ENCODE assay signal across 34 cellular contexts in the genomic region with DNA sequence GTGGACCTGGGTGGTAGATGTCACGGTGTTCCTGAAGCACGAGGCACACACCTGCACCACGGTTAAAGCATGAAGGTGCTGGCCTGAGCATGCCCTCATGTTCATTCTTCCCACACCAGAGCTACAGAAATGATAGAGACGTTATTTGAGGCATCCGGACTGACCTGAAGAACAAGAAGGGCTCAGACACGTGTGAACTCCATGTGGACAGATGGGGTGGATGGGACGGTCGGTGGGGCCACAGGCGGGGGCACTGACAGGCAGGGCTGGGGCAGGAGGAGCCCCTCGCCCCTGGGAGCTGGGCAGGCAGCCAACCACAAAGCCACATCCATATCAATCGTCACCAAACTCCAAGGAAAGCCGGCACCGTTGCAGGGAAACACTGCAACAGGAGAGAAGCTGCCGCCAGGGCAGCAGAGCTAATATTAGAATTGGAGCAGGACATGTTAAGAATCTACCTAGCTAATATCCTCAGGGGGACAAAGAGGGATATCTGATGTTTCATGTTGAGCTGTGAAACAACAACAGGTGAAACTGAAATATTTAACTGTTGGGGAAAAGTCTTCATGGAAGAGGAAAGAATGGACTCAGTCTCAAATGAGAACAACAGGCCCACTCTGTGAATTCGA.
"Had no signal": no experiment of that assay in that cellular context is flagged by ENCODE, and none has a peak within 500 bp of the region (broad histone marks: within the 10 kb centered on the region; RNA-seq: fewer than 3 reads in every experiment).

No MANE protein-coding gene starts in this region.

- H3K4me3 ChIP-seq: Peyer's patch had no signal

- H3K4me1 Mint-ChIP-seq: activated B cell treated with CpG ODN at 0.5 μM for 24 hours; activated CD4-positive, alpha-beta memory T cell treated with anti-CD3 and anti-CD28 coated beads, Interleukin-2, amount 10 ng/mL, durations not matched to agents 7 days and 5 days; activated CD8-positive, alpha-beta memory T cell treated with anti-CD3 and anti-CD28 coated beads, Interleukin-2, amount 10 ng/mL, durations not matched to agents 7 days and 5 days; activated naive CD4-positive, alpha-beta T cell treated with anti-CD3 and anti-CD28 coated beads, Interleukin-2, amount 50 U/mL, for 24 hours; activated naive CD8-positive, alpha-beta T cell treated with anti-CD3 and anti-CD28 coated beads, Interleukin-2, amount 10 ng/mL, durations not matched to agents 7 days and 5 days; brain; central memory CD8-positive, alpha-beta T cell; T-cell; T-helper 17 cell had no signal

- H3K36me3 Mint-ChIP-seq: activated CD8-positive, alpha-beta memory T cell treated with anti-CD3 and anti-CD28 coated beads, Interleukin-2, amount 10 ng/mL, durations not matched to agents 7 days and 5 days; activated naive CD8-positive, alpha-beta T cell treated with anti-CD3 and anti-CD28 coated beads, Interleukin-2, amount 10 ng/mL, durations not matched to agents 7 days and 5 days; brain; T-cell had no signal

- H3K4me3 Mint-ChIP-seq: activated B cell treated with CpG ODN at 0.5 μM for 24 hours; activated CD4-positive, alpha-beta memory T cell treated with anti-CD3 and anti-CD28 coated beads, Interleukin-2, amount 10 ng/mL, durations not matched to agents 7 days and 5 days; activated CD8-positive, alpha-beta memory T cell treated with anti-CD3 and anti-CD28 coated beads, Interleukin-2, amount 10 ng/mL, durations not matched to agents 7 days and 5 days; activated naive CD4-positive, alpha-beta T cell treated with anti-CD3 and anti-CD28 coated beads, Interleukin-2, amount 50 U/mL, for 24 hours; activated naive CD8-positive, alpha-beta T cell treated with anti-CD3 and anti-CD28 coated beads, Interleukin-2, amount 10 ng/mL, durations not matched to agents 7 days and 5 days; brain; central memory CD8-positive, alpha-beta T cell; T-cell; T-helper 17 cell had no signal

- H3K9me3 ChIP-seq: Peyer's patch had no signal

- ATAC-seq: activated CD8-positive, alpha-beta memory T cell treated with anti-CD3 and anti-CD28 coated beads, Interleukin-2, amount 10 ng/mL, durations not matched to agents 7 days and 5 days; PC-3; SK-N-SH treated with all-trans-retinoic acid at 6 μM for 48 hours; T-cell; T-helper 17 cell had no signal

- H3K27me3 Mint-ChIP-seq: activated B cell treated with CpG ODN at 0.5 μM for 24 hours; activated CD4-positive, alpha-beta memory T cell treated with anti-CD3 and anti-CD28 coated beads, Interleukin-2, amount 10 ng/mL, durations not matched to agents 7 days and 5 days; activated CD8-positive, alpha-beta memory T cell treated with anti-CD3 and anti-CD28 coated beads, Interleukin-2, amount 10 ng/mL, durations not matched to agents 7 days and 5 days; activated naive CD8-positive, alpha-beta T cell treated with anti-CD3 and anti-CD28 coated beads, Interleukin-2, amount 10 ng/mL, durations not matched to agents 7 days and 5 days; T-helper 17 cell had no signal

- DNase-seq: activated B cell treated with CpG ODN at 0.5 μM for 24 hours; activated CD4-positive, alpha-beta memory T cell treated with anti-CD3 and anti-CD28 coated beads, Interleukin-2, amount 10 ng/mL, durations not matched to agents 7 days and 5 days; activated CD4-positive, alpha-beta T cell treated with anti-CD3 and anti-CD28 coated beads for 4 hours; activated CD4-positive, CD25-positive, alpha-beta regulatory T cell treated with anti-CD3 and anti-CD28 coated beads, Interleukin-2, amount 50 U/mL, for 72 hours; activated CD8-positive, alpha-beta memory T cell treated with anti-CD3 and anti-CD28 coated beads for 24 hours; activated CD8-positive, alpha-beta memory T cell treated with anti-CD3 and anti-CD28 coated beads, Interleukin-2, amount 10 ng/mL, durations not matched to agents 7 days and 5 days; activated CD8-positive, alpha-beta memory T cell treated with anti-CD3 and anti-CD28 coated beads, Interleukin-2, amount 50 U/mL, for 48 hours; activated gamma-delta T cell; activated naive CD4-positive, alpha-beta T cell treated with Interleukin-2 at 50 U/mL for 16 hours; activated naive CD8-positive, alpha-beta T cell treated with anti-CD3 and anti-CD28 coated beads, Interleukin-2, amount 10 ng/mL, durations not matched to agents 7 days and 5 days; NCI-H1092 treated with DMSO at 0.1 percent for 48 hours; NCI-H1417; NCI-H146; NCI-H187; NCI-H2029 treated with DMSO at 0.1 percent for 48 hours; NCI-H2107; NCI-H2171; NCI-H510A; NCI-H526; NCI-H748 treated with DMSO at 0.1 percent for 48 hours; NK-92 treated with Interleukin-12 subunit alpha and Interleukin-12 subunit beta, amount 100 ng/mL, for 24 hours; PC-3; Peyer's patch; RPMI8226; SHP77 treated with DMSO at 0.1 percent for 48 hours; T-cell; T-helper 17 cell had no signal

- H3K4me1 ChIP-seq: Peyer's patch had no signal

- H3K27me3 ChIP-seq: Peyer's patch had no signal

- H3K27ac Mint-ChIP-seq: activated B cell treated with CpG ODN at 0.5 μM for 24 hours; activated CD4-positive, alpha-beta memory T cell treated with anti-CD3 and anti-CD28 coated beads, Interleukin-2, amount 10 ng/mL, durations not matched to agents 7 days and 5 days; activated CD8-positive, alpha-beta memory T cell treated with anti-CD3 and anti-CD28 coated beads, Interleukin-2, amount 10 ng/mL, durations not matched to agents 7 days and 5 days; activated naive CD4-positive, alpha-beta T cell treated with anti-CD3 and anti-CD28 coated beads, Interleukin-2, amount 50 U/mL, for 24 hours; activated naive CD8-positive, alpha-beta T cell treated with anti-CD3 and anti-CD28 coated beads, Interleukin-2, amount 10 ng/mL, durations not matched to agents 7 days and 5 days; activated T-helper 2 cell treated with anti-CD3 and anti-CD28 coated beads, Interferon-gamma antibody, Interleukin-2, Interleukin-4, amounts not matched to agents 10 μg/mL and 5 μg/mL and 100 μg/mL, durations not matched to agents 14 hours and 24 hours and 36 hours; brain; T-cell; T-helper 17 cell had no signal

- H3K36me3 ChIP-seq: Peyer's patch had no signal

- H3K27ac ChIP-seq: KMS-11, Peyer's patch, VCaP had no signal

- H3K9me3 Mint-ChIP-seq: activated B cell treated with CpG ODN at 0.5 μM for 24 hours; activated CD4-positive, alpha-beta memory T cell treated with anti-CD3 and anti-CD28 coated beads, Interleukin-2, amount 10 ng/mL, durations not matched to agents 7 days and 5 days; activated naive CD4-positive, alpha-beta T cell treated with anti-CD3 and anti-CD28 coated beads, Interleukin-2, amount 50 U/mL, for 24 hours; activated naive CD8-positive, alpha-beta T cell treated with anti-CD3 and anti-CD28 coated beads, Interleukin-2, amount 10 ng/mL, durations not matched to agents 7 days and 5 days; activated T-helper 2 cell treated with anti-CD3 and anti-CD28 coated beads, Interferon-gamma antibody, Interleukin-2, Interleukin-4, amounts not matched to agents 10 μg/mL and 5 μg/mL and 100 μg/mL, durations not matched to agents 14 hours and 24 hours and 36 hours; central memory CD8-positive, alpha-beta T cell had no signal
